ENCODE assay signal across 13 cellular contexts in genomic region chr18:51236225-51236624, GRCh38. TPM values are rescaled to one million over a fixed set of nuclear protein-coding genes. Genes with fewer than 3 reads are reported as not detected.
DNase-seq lines count a peak whose midpoint lies in the region; ATAC-seq and TF ChIP-seq lines count a peak whose summit lies in the region.
"Had no signal": no experiment of that assay in that cellular context is flagged by ENCODE, and none has a peak within 500 bp of the region (broad histone marks: within the 10 kb centered on the region; RNA-seq: fewer than 3 reads in every experiment).

No MANE protein-coding gene starts in this region.

- intact Hi-C loops in activated CD8-positive, alpha-beta T cell treated with anti-CD3 and anti-CD28 coated beads for 36 hours (cut with micrococcal nuclease): no loop called here
- intact Hi-C loops in left colon (cut with DNase I, micrococcal nuclease): no loop called here

- H3K4me3 Mint-ChIP-seq in activated CD8-positive, alpha-beta T cell treated with anti-CD3 and anti-CD28 coated beads for 36 hours: no peak overlapping the region
- no peak overlapping the region for H3K4me3 Mint-ChIP-seq in activated CD8-positive, alpha-beta T cell treated with anti-CD3 and anti-CD28 coated beads, Interleukin-2, amount 10 ng/mL, durations not matched to agents 7 days and 5 days
- peak overlapping the region; percentile 38 for H3K4me3 Mint-ChIP-seq in stimulated activated naive CD8-positive, alpha-beta T cell treated with anti-CD3 and anti-CD28 coated beads, Interleukin-15, Interleukin-2, amounts not matched to agents 100 ng/mL and 50 ng/mL, for 24 hours
- H3K4me3 Mint-ChIP-seq: activated naive CD8-positive, alpha-beta T cell treated with anti-CD3 and anti-CD28 coated beads, Interleukin-2, amount 10 ng/mL, durations not matched to agents 7 days and 5 days had no signal

- no peak for ATAC-seq in activated CD8-positive, alpha-beta T cell treated with anti-CD3 and anti-CD28 coated beads for 36 hours
- ATAC-seq in activated CD8-positive, alpha-beta T cell treated with anti-CD3 and anti-CD28 coated beads, Interleukin-2, amount 10 ng/mL, durations not matched to agents 7 days and 5 days: no peak
- ATAC-seq in HG02884 (IDR thresholded peaks at IDR 0.05; ENCODE audit: unreplicated experiment) (no peak), left colon (no peak)

- peak; percentile 9 for DNase-seq in activated CD8-positive, alpha-beta T cell treated with anti-CD3 and anti-CD28 coated beads for 36 hours
- no peak for DNase-seq in activated CD8-positive, alpha-beta T cell treated with anti-CD3 and anti-CD28 coated beads, Interleukin-2, amount 10 ng/mL, durations not matched to agents 7 days and 5 days
- peak; percentile 83 for DNase-seq in RWPE1 (ENCODE audit: low spot score)
- peak; percentile 54 for DNase-seq in epithelial cell of prostate (ENCODE audit: low read depth, low spot score)
- DNase-seq in left colon: no peak
- DNase-seq in NCI-H1048 (lab: John Stamatoyannopoulos, UW): no peak
- DNase-seq: activated naive CD8-positive, alpha-beta T cell treated with anti-CD3 and anti-CD28 coated beads, Interleukin-2, amount 10 ng/mL, durations not matched to agents 7 days and 5 days; hypothalamus; NCI-H1417 treated with DMSO at 0.1 percent for 48 hours; posterior cingulate gyrus; stimulated activated CD8-positive, alpha-beta memory T cell treated with anti-CD3 and anti-CD28 coated beads, Interleukin-4, amount 100 ng/mL, for 48 hours had no signal

- POLR2A ChIA-PET in activated CD8-positive, alpha-beta T cell treated with anti-CD3 and anti-CD28 coated beads for 36 hours (lab: Charles Lee): interaction anchor here (1.4 to 1.5 kb wide), 2 partner anchors 40 to 50 kb away, joined by 3 to 5 read pairs; no protein-coding TSS in a partner anchor
- POLR2A ChIA-PET in activated CD8-positive, alpha-beta T cell treated with anti-CD3 and anti-CD28 coated beads, Interleukin-2, amount 10 ng/mL, durations not matched to agents 7 days and 5 days (lab: Charles Lee): interaction anchor here (2.4 kb wide), 1 partner anchor 40 kb away, joined by 13 read pairs; the partner anchor contains the start of gene MEX3C
- POLR2A ChIA-PET in RWPE1 (lab: Yijun Ruan, JAX; ENCODE audit: low non-redundant PET): no interaction called here

- H3K27me3 Mint-ChIP-seq in activated CD8-positive, alpha-beta T cell treated with anti-CD3 and anti-CD28 coated beads for 36 hours: peaks cover 4% of the 10 kb centered on the region
- no peaks in the 10 kb centered on the region for H3K27me3 Mint-ChIP-seq in activated CD8-positive, alpha-beta T cell treated with anti-CD3 and anti-CD28 coated beads, Interleukin-2, amount 10 ng/mL, durations not matched to agents 7 days and 5 days (ENCODE audit: low read depth)
- H3K27me3 Mint-ChIP-seq in stimulated activated naive CD8-positive, alpha-beta T cell treated with anti-CD3 and anti-CD28 coated beads, Interleukin-15, Interleukin-2, amounts not matched to agents 100 ng/mL and 50 ng/mL, for 24 hours: no peaks in the 10 kb centered on the region

- peak overlapping the region; percentile 57 for H3K27ac Mint-ChIP-seq in activated CD8-positive, alpha-beta T cell treated with anti-CD3 and anti-CD28 coated beads for 36 hours
- no peak overlapping the region for H3K27ac Mint-ChIP-seq in activated CD8-positive, alpha-beta T cell treated with anti-CD3 and anti-CD28 coated beads, Interleukin-2, amount 10 ng/mL, durations not matched to agents 7 days and 5 days
- peak overlapping the region; percentile 89 for H3K27ac Mint-ChIP-seq in stimulated activated naive CD8-positive, alpha-beta T cell treated with anti-CD3 and anti-CD28 coated beads, Interleukin-15, Interleukin-2, amounts not matched to agents 100 ng/mL and 50 ng/mL, for 24 hours
- H3K27ac Mint-ChIP-seq: activated naive CD8-positive, alpha-beta T cell treated with anti-CD3 and anti-CD28 coated beads, Interleukin-2, amount 10 ng/mL, durations not matched to agents 7 days and 5 days had no signal

- H3K36me3 Mint-ChIP-seq in activated CD8-positive, alpha-beta T cell treated with anti-CD3 and anti-CD28 coated beads for 36 hours (ENCODE audit: low read depth): no peaks in the 10 kb centered on the region
- no peaks in the 10 kb centered on the region for H3K36me3 Mint-ChIP-seq in activated CD8-positive, alpha-beta T cell treated with anti-CD3 and anti-CD28 coated beads, Interleukin-2, amount 10 ng/mL, durations not matched to agents 7 days and 5 days (ENCODE audit: low read depth)
- no peaks in the 10 kb centered on the region for H3K36me3 Mint-ChIP-seq in stimulated activated naive CD8-positive, alpha-beta T cell treated with anti-CD3 and anti-CD28 coated beads, Interleukin-15, Interleukin-2, amounts not matched to agents 100 ng/mL and 50 ng/mL, for 24 hours (ENCODE audit: low read depth)
- H3K36me3 Mint-ChIP-seq: activated naive CD8-positive, alpha-beta T cell treated with anti-CD3 and anti-CD28 coated beads, Interleukin-2, amount 10 ng/mL, durations not matched to agents 7 days and 5 days had no signal

- no peak overlapping the region for H3K27ac ChIP-seq in RWPE1
- H3K27ac ChIP-seq in epithelial cell of prostate: no peak overlapping the region

- no peaks in the 10 kb centered on the region for H3K9me3 Mint-ChIP-seq in activated CD8-positive, alpha-beta T cell treated with anti-CD3 and anti-CD28 coated beads for 36 hours
- no peaks in the 10 kb centered on the region for H3K9me3 Mint-ChIP-seq in activated CD8-positive, alpha-beta T cell treated with anti-CD3 and anti-CD28 coated beads, Interleukin-2, amount 10 ng/mL, durations not matched to agents 7 days and 5 days (ENCODE audit: insufficient read depth)
- no peaks in the 10 kb centered on the region for H3K9me3 Mint-ChIP-seq in stimulated activated naive CD8-positive, alpha-beta T cell treated with anti-CD3 and anti-CD28 coated beads, Interleukin-15, Interleukin-2, amounts not matched to agents 100 ng/mL and 50 ng/mL, for 24 hours
- H3K9me3 Mint-ChIP-seq: activated naive CD8-positive, alpha-beta T cell treated with anti-CD3 and anti-CD28 coated beads, Interleukin-2, amount 10 ng/mL, durations not matched to agents 7 days and 5 days had no signal

- CTCF ChIA-PET in activated CD8-positive, alpha-beta T cell treated with anti-CD3 and anti-CD28 coated beads for 36 hours (lab: Charles Lee): interaction anchor here (1.6 kb wide), 1 partner anchor 127 kb away, joined by 4 read pairs; no protein-coding TSS in a partner anchor
- CTCF ChIA-PET in activated CD8-positive, alpha-beta T cell treated with anti-CD3 and anti-CD28 coated beads, Interleukin-2, amount 10 ng/mL, durations not matched to agents 7 days and 5 days (lab: Charles Lee): interaction anchor here (2.1 kb wide), 1 partner anchor 42 kb away, joined by 5 read pairs; no protein-coding TSS in a partner anchor
- CTCF ChIA-PET in RWPE1 (lab: Yijun Ruan, JAX): interaction anchor here (0.9 kb wide), 1 partner anchor 38 kb away, joined by 3 read pairs; no protein-coding TSS in a partner anchor

- peaks cover 25% of the 10 kb centered on the region for H3K4me1 Mint-ChIP-seq in activated CD8-positive, alpha-beta T cell treated with anti-CD3 and anti-CD28 coated beads for 36 hours (ENCODE audit: low read depth)
- peaks cover 28% of the 10 kb centered on the region for H3K4me1 Mint-ChIP-seq in activated CD8-positive, alpha-beta T cell treated with anti-CD3 and anti-CD28 coated beads, Interleukin-2, amount 10 ng/mL, durations not matched to agents 7 days and 5 days (ENCODE audit: low read depth)
- peaks cover 26% of the 10 kb centered on the region for H3K4me1 Mint-ChIP-seq in stimulated activated naive CD8-positive, alpha-beta T cell treated with anti-CD3 and anti-CD28 coated beads, Interleukin-15, Interleukin-2, amounts not matched to agents 100 ng/mL and 50 ng/mL, for 24 hours (ENCODE audit: low read depth)

- TF ChIP-seq CTCF in activated CD8-positive, alpha-beta T cell treated with anti-CD3 and anti-CD28 coated beads for 36 hours (IDR thresholded peaks at IDR 0.05): no peak
- no peak for TF ChIP-seq CTCF in RWPE1 (conservative IDR thresholded peaks at IDR 0.05; ENCODE audit: low read depth)

RNA-seq across cellular contexts. Expression of gene MEX3C, which starts 38.7 kb away (rescaled TPM):
- 10 to 100 TPM; 51.5 to 52.6 TPM for total RNA-seq in activated CD8-positive, alpha-beta T cell treated with anti-CD3 and anti-CD28 coated beads for 36 hours
- 10 to 100 TPM; 40.4 to 45.8 TPM for total RNA-seq in activated CD8-positive, alpha-beta T cell treated with anti-CD3 and anti-CD28 coated beads, Interleukin-2, amount 10 ng/mL, durations not matched to agents 7 days and 5 days
- 10 to 100 TPM; 20.5 to 26.7 TPM for total RNA-seq in left colon

Comparison
In these comparisons a context has a peak if more than half of its experiments do, and no peak if none do; other contexts are left out.
1. DNase-seq: peak in activated CD8-positive, alpha-beta T cell treated with anti-CD3 and anti-CD28 coated beads for 36 hours (single experiment), RWPE1 (single experiment) and epithelial cell of prostate (single experiment); none in activated CD8-positive, alpha-beta T cell treated with anti-CD3 and anti-CD28 coated beads, Interleukin-2, amount 10 ng/mL, durations not matched to agents 7 days and 5 days (single experiment), left colon (0 of 2) and NCI-H1048 (single experiment).